21 cellular contexts compared by ENCODE assay signal in genomic region chr14:21874946-21875345, GRCh38.
DNase-seq lines count a peak whose midpoint lies in the region; ATAC-seq and TF ChIP-seq lines count a peak whose summit lies in the region.
"Had no signal": no experiment of that assay in that cellular context is flagged by ENCODE, and none has a peak within 500 bp of the region (broad histone marks: within the 10 kb centered on the region; RNA-seq: fewer than 3 reads in every experiment).

No MANE protein-coding gene starts in this region.

- DNase-seq in activated gamma-delta T cell treated with Interleukin-2 at 50 U/mL for 16 hours (peak; percentile 7), activated gamma-delta T cell (lab: John Stamatoyannopoulos, UW) (no peak), GM23338 (ENCODE audit: low spot score) (no peak), tibial artery (no peak), GM13976 (ENCODE audit: low spot score) (no peak), heart right ventricle (no peak)
- no peak for DNase-seq in natural killer cell treated with Interleukin-12 subunit alpha and Interleukin-12 subunit beta and Interleukin-15 and Interleukin-18, amount 100 ng/mL, for 72 hours (ENCODE audit: low spot score)
- DNase-seq: Caco-2; DMS79 treated with DMSO at 0.1 percent for 48 hours; effector CD8-positive, alpha-beta T cell; KBM-7; kidney; RPMI8226; testis had no signal

- H3K27me3 Mint-ChIP-seq in GM23338 (ENCODE audit: insufficient read depth, low read depth, poor library complexity) = no peaks in the 10 kb centered on the region
- no peaks in the 10 kb centered on the region for H3K27me3 Mint-ChIP-seq in activated T-helper 17 cell treated with anti-CD3 and anti-CD28 coated beads, Interleukin-2, amount 50 U/mL, for 72 hours
- no peaks in the 10 kb centered on the region for H3K27me3 Mint-ChIP-seq in natural killer cell treated with Interleukin-12 subunit alpha and Interleukin-12 subunit beta and Interleukin-15 and Interleukin-18, amount 100 ng/mL, for 72 hours

- H3K9me3 ChIP-seq in tibial artery = no peaks in the 10 kb centered on the region
- H3K9me3 ChIP-seq in heart right ventricle = peaks cover 0 to 8% (median 0%) of the 10 kb centered on the region in 11 donors
- H3K9me3 ChIP-seq: Caco-2, esophagus muscularis mucosa, gastroesophageal sphincter, testis had no signal

- H3K4me1 ChIP-seq in GM23338 (ENCODE audit: insufficient read depth) (no peaks in the 10 kb centered on the region), tibial artery (no peaks in the 10 kb centered on the region), heart right ventricle (peaks cover 0 to 2% (median 0%) of the 10 kb centered on the region in 9 donors)
- H3K4me1 ChIP-seq: Caco-2, esophagus muscularis mucosa, gastroesophageal sphincter, testis had no signal

- H2AFZ ChIP-seq in GM23338 = peak overlapping the region; percentile 28

- no peaks in the 10 kb centered on the region; the same call in 2 of the 3 replicates for H3K4me1 Mint-ChIP-seq in GM23338
- H3K4me1 Mint-ChIP-seq in activated T-helper 17 cell treated with anti-CD3 and anti-CD28 coated beads, Interleukin-2, amount 50 U/mL, for 72 hours = peaks cover 5% of the 10 kb centered on the region
- H3K4me1 Mint-ChIP-seq in natural killer cell treated with Interleukin-12 subunit alpha and Interleukin-12 subunit beta and Interleukin-15 and Interleukin-18, amount 100 ng/mL, for 72 hours (ENCODE audit: low read depth in 2 of 2) = peaks cover 24 to 36% of the 10 kb centered on the region in 2 donors
- H3K4me1 Mint-ChIP-seq: stimulated activated memory B cell treated with anti-CD40 and anti-IgM and Interleukin-4, amounts not matched to agents 10 μg/mL and 1 μg/mL and 100 μg/mL, for 72 hours had no signal

- H3K79me2 ChIP-seq in GM23338 (replicated peaks; ENCODE audit: insufficient read depth) = no peaks in the 10 kb centered on the region

- H3K27me3 ChIP-seq in GM23338 (ENCODE audit: insufficient read depth) (no peaks in the 10 kb centered on the region), tibial artery (no peaks in the 10 kb centered on the region), heart right ventricle (peaks cover 0 to 6% (median 0%) of the 10 kb centered on the region in 7 donors)
- H3K27me3 ChIP-seq: esophagus muscularis mucosa, gastroesophageal sphincter, testis had no signal

- TF ChIP-seq CTCF in GM23338 (conservative IDR thresholded peaks at IDR 0.05; ENCODE audit: low read depth in 2 of 2) = no peak
- TF ChIP-seq CTCF in tibial artery (IDR thresholded peaks at IDR 0.05) = no peak
- TF ChIP-seq CTCF in GM13976 (IDR thresholded peaks at IDR 0.05; ENCODE audit: borderline replicate concordance, control extremely low read depth, extremely low read depth, insufficient read depth, missing control alignments) = no peak
- TF ChIP-seq CTCF in heart right ventricle (IDR thresholded peaks at IDR 0.05) = no peak

- H3K36me3 ChIP-seq in GM23338 (ENCODE audit: insufficient read depth) = no peaks in the 10 kb centered on the region
- H3K36me3 ChIP-seq in tibial artery = no peaks in the 10 kb centered on the region
- no peaks in the 10 kb centered on the region for H3K36me3 ChIP-seq in heart right ventricle
- H3K36me3 ChIP-seq: esophagus muscularis mucosa, gastroesophageal sphincter had no signal

- no peak for ATAC-seq in GM23338
- ATAC-seq in activated T-helper 17 cell treated with anti-CD3 and anti-CD28 coated beads, Interleukin-2, amount 50 U/mL, for 72 hours (replicated peaks) = peak; percentile 55
- peak; percentile 43 to 62 for ATAC-seq in natural killer cell treated with Interleukin-12 subunit alpha and Interleukin-12 subunit beta and Interleukin-15 and Interleukin-18, amount 100 ng/mL, for 72 hours
- ATAC-seq in heart right ventricle = no peak
- ATAC-seq: gastroesophageal sphincter; GM12878; stimulated activated memory B cell treated with anti-CD40 and anti-IgM and Interleukin-4, amounts not matched to agents 10 μg/mL and 1 μg/mL and 100 μg/mL, for 72 hours had no signal

- no peaks in the 10 kb centered on the region for H3K36me3 Mint-ChIP-seq in GM23338 (ENCODE audit: low read depth)
- no peaks in the 10 kb centered on the region for H3K36me3 Mint-ChIP-seq in activated T-helper 17 cell treated with anti-CD3 and anti-CD28 coated beads, Interleukin-2, amount 50 U/mL, for 72 hours (ENCODE audit: low read depth)
- H3K36me3 Mint-ChIP-seq in natural killer cell treated with Interleukin-12 subunit alpha and Interleukin-12 subunit beta and Interleukin-15 and Interleukin-18, amount 100 ng/mL, for 72 hours = peaks cover 5% of the 10 kb centered on the region

- no peaks in the 10 kb centered on the region for H4K20me1 ChIP-seq in GM23338 (replicated peaks; ENCODE audit: insufficient read depth)

- H3K4me3 ChIP-seq in GM23338 = no peak overlapping the region
- no peak overlapping the region for H3K4me3 ChIP-seq in tibial artery
- H3K4me3 ChIP-seq in heart right ventricle = no peak overlapping the region
- H3K4me3 ChIP-seq: esophagus muscularis mucosa, gastroesophageal sphincter, GM12878, lung, skin epidermis, testis had no signal

- no peak overlapping the region for H3K27ac Mint-ChIP-seq in GM23338
- H3K27ac Mint-ChIP-seq in activated T-helper 17 cell treated with anti-CD3 and anti-CD28 coated beads, Interleukin-2, amount 50 U/mL, for 72 hours = no peak overlapping the region
- peak overlapping the region in 1 of 2 donors; percentile 43 for H3K27ac Mint-ChIP-seq in natural killer cell treated with Interleukin-12 subunit alpha and Interleukin-12 subunit beta and Interleukin-15 and Interleukin-18, amount 100 ng/mL, for 72 hours
- H3K27ac Mint-ChIP-seq: stimulated activated memory B cell treated with anti-CD40 and anti-IgM and Interleukin-4, amounts not matched to agents 10 μg/mL and 1 μg/mL and 100 μg/mL, for 72 hours had no signal

- no peaks in the 10 kb centered on the region for H3K9me2 ChIP-seq in GM23338 (ENCODE audit: insufficient read depth)

- no peak overlapping the region for H3K27ac ChIP-seq in GM23338 (ENCODE audit: low read depth)
- no peak overlapping the region for H3K27ac ChIP-seq in tibial artery
- H3K27ac ChIP-seq in heart right ventricle = peak overlapping the region in 1 of 10 donors; percentile 63
- H3K27ac ChIP-seq: esophagus muscularis mucosa, gastroesophageal sphincter, testis had no signal

- WGBS in heart right ventricle, 2 donors = 70 to 75% methylated on average over 1 of the region's 1 CpG

- in situ Hi-C loops in GM13976 (cut with MboI; ENCODE audit: low sequenced_read_pairs, unreplicated experiment) = no loop called here

- no peaks in the 10 kb centered on the region; the same call in 2 of the 3 replicates for H3K9me3 Mint-ChIP-seq in GM23338
- no peaks in the 10 kb centered on the region for H3K9me3 Mint-ChIP-seq in activated T-helper 17 cell treated with anti-CD3 and anti-CD28 coated beads, Interleukin-2, amount 50 U/mL, for 72 hours
- no peaks in the 10 kb centered on the region for H3K9me3 Mint-ChIP-seq in natural killer cell treated with Interleukin-12 subunit alpha and Interleukin-12 subunit beta and Interleukin-15 and Interleukin-18, amount 100 ng/mL, for 72 hours

- H3F3A ChIP-seq in GM23338 (replicated peaks; ENCODE audit: low read depth) = no peaks in the 10 kb centered on the region

- intact Hi-C loops in tibial artery (cut with DNase I; ENCODE audit: low total_unique reads) = no loop called here
- intact Hi-C loops in heart right ventricle (cut with DNase I) = no loop called here

- no peak overlapping the region for H3K4me2 ChIP-seq in GM23338

- no peak overlapping the region for H3K4me3 Mint-ChIP-seq in GM23338
- H3K4me3 Mint-ChIP-seq in activated T-helper 17 cell treated with anti-CD3 and anti-CD28 coated beads, Interleukin-2, amount 50 U/mL, for 72 hours = peak overlapping the region; percentile 40
- H3K4me3 Mint-ChIP-seq in natural killer cell treated with Interleukin-12 subunit alpha and Interleukin-12 subunit beta and Interleukin-15 and Interleukin-18, amount 100 ng/mL, for 72 hours = peak overlapping the region; percentile 59
- H3K4me3 Mint-ChIP-seq: stimulated activated memory B cell treated with anti-CD40 and anti-IgM and Interleukin-4, amounts not matched to agents 10 μg/mL and 1 μg/mL and 100 μg/mL, for 72 hours had no signal

TF ChIP-seq in GM23338, 12 proteins besides CTCF, POLR2A, EP300 and RAD21 (continues in another document):
- TF ChIP-seq ETS1 (IDR thresholded peaks at IDR 0.05) = no peak
- TF ChIP-seq POLR2AphosphoS5 (IDR thresholded peaks at IDR 0.05; ENCODE audit: low read depth) = no peak
- TF ChIP-seq CREB1 (CRISPR knock-in tag; IDR thresholded peaks at IDR 0.05; ENCODE audit: low read depth) = no peak
- TF ChIP-seq REST (IDR thresholded peaks at IDR 0.05; ENCODE audit: unreplicated experiment) = no peak

Comparison
In these comparisons a context has a peak if more than half of its experiments do, and no peak if none do; other contexts are left out.
1. ATAC-seq: peak in activated T-helper 17 cell treated with anti-CD3 and anti-CD28 coated beads, Interleukin-2, amount 50 U/mL, for 72 hours (single experiment) and natural killer cell treated with Interleukin-12 subunit alpha and Interleukin-12 subunit beta and Interleukin-15 and Interleukin-18, amount 100 ng/mL, for 72 hours (2 of 2); none in GM23338 (single experiment) and heart right ventricle (0 of 8).